In genomic region chr13:105634059-105634458, GRCh38 we compare ENCODE assay signal across 33 cellular contexts.
"Had no signal": no experiment of that assay in that cellular context is flagged by ENCODE, and none has a peak within 500 bp of the region (broad histone marks: within the 10 kb centered on the region; RNA-seq: fewer than 3 reads in every experiment).

No MANE protein-coding gene starts in this region.

- H3K9me3 Mint-ChIP-seq: activated CD4-positive, alpha-beta T cell treated with anti-CD3 and anti-CD28 coated beads, Interleukin-2, amount 10 ng/mL, durations not matched to agents 24 days and 14 days; activated naive CD4-positive, alpha-beta T cell treated with anti-CD3 and anti-CD28 coated beads for 36 hours; activated T-helper 1 cell treated with anti-CD3 and anti-CD28 coated beads, Interleukin-12 subunit alpha, Interleukin-12 subunit beta, Interleukin-2, Interleukin-4 antibody, amounts not matched to agents 30 ng/mL and 10 ng/mL and 1 ng/mL, durations not matched to agents 14 hours and 24 hours and 36 hours; endodermal cell; stimulated activated naive B cell treated with anti-CD40 and anti-IgM and Interleukin-4, amounts not matched to agents 10 μg/mL and 1 μg/mL and 100 μg/mL, for 72 hours; T-helper 1 cell treated with Interleukin-12 subunit alpha and Interleukin-12 subunit beta and Interleukin-4 antibody, amounts not matched to agents 30 μg/mL and 1 μg/mL, for 36 hours had no signal

- H3K27ac ChIP-seq: adrenal gland, esophagus muscularis mucosa, right atrium auricular region, stomach, thyroid gland, upper lobe of left lung, vagina had no signal

- ATAC-seq: naive thymus-derived CD8-positive, alpha-beta T cell; stimulated activated naive B cell treated with anti-CD40 and anti-IgM and Interleukin-4, amounts not matched to agents 10 μg/mL and 1 μg/mL and 100 μg/mL, for 72 hours had no signal

- FAIRE-seq: kidney had no signal

- DNase-seq: activated CD4-positive, alpha-beta memory T cell treated with anti-CD3 and anti-CD28 coated beads for 36 hours; activated CD4-positive, alpha-beta T cell treated with anti-CD3 and anti-CD28 coated beads, Interleukin-2, amount 10 ng/mL, durations not matched to agents 24 days and 14 days; activated CD4-positive, CD25-positive, alpha-beta regulatory T cell treated with anti-CD3 and anti-CD28 coated beads, Interleukin-2, amount 50 U/mL, for 72 hours; activated CD8-positive, alpha-beta memory T cell treated with anti-CD3 and anti-CD28 coated beads, Interleukin-2, amount 50 U/mL, for 4 hours; activated effector memory CD4-positive, alpha-beta T cell treated with anti-CD3 and anti-CD28 coated beads, Interleukin-2, amount 50 U/mL, for 16 hours; activated naive CD4-positive, alpha-beta T cell treated with anti-CD3 and anti-CD28 coated beads for 36 hours; activated naive CD8-positive, alpha-beta T cell treated with anti-CD3 and anti-CD28 coated beads for 36 hours; activated T-cell treated with anti-CD3 and anti-CD28 coated beads, Interleukin-2, amount 50 U/mL, for 1 hour; adrenal gland; aorta; caudate nucleus; endodermal cell; head of caudate nucleus; hypothalamus; immature natural killer cell; kidney; naive thymus-derived CD8-positive, alpha-beta T cell; nucleus accumbens; stimulated activated CD4-positive, alpha-beta T cell treated with anti-CD3 and anti-CD28 coated beads, Interleukin-15, amount 100 ng/mL, for 24 hours; stimulated activated CD4-positive, alpha-beta T cell treated with anti-CD3 and anti-CD28 coated beads, Interleukin-2, amount 100 ng/mL, for 24 hours; stimulated activated naive B cell treated with anti-CD40 and anti-IgM and Interleukin-4, amounts not matched to agents 10 μg/mL and 1 μg/mL and 100 μg/mL, for 72 hours; stomach; T1000; upper lobe of left lung had no signal

- H3K4me3 ChIP-seq: adrenal gland, esophagus muscularis mucosa, right atrium auricular region, stomach, thyroid gland, upper lobe of left lung, vagina had no signal

- H3K4me3 Mint-ChIP-seq: activated CD4-positive, alpha-beta memory T cell treated with anti-CD3 and anti-CD28 coated beads for 36 hours; activated CD4-positive, alpha-beta T cell treated with anti-CD3 and anti-CD28 coated beads, Interleukin-2, amount 10 ng/mL, durations not matched to agents 24 days and 14 days; activated naive CD4-positive, alpha-beta T cell treated with anti-CD3 and anti-CD28 coated beads for 36 hours; activated naive CD8-positive, alpha-beta T cell treated with anti-CD3 and anti-CD28 coated beads for 36 hours; activated T-helper 1 cell treated with anti-CD3 and anti-CD28 coated beads, Interleukin-12 subunit alpha, Interleukin-12 subunit beta, Interleukin-2, Interleukin-4 antibody, amounts not matched to agents 30 ng/mL and 10 ng/mL and 1 ng/mL, durations not matched to agents 14 hours and 24 hours and 36 hours; brain; endodermal cell; immature natural killer cell; memory B cell; naive thymus-derived CD8-positive, alpha-beta T cell; neural crest cell; stimulated activated naive B cell treated with anti-CD40 and anti-IgM and Interleukin-4, amounts not matched to agents 10 μg/mL and 1 μg/mL and 100 μg/mL, for 72 hours; T-helper 1 cell treated with Interleukin-12 subunit alpha and Interleukin-12 subunit beta and Interleukin-4 antibody, amounts not matched to agents 30 μg/mL and 1 μg/mL, for 36 hours had no signal

- H3K4me1 Mint-ChIP-seq: activated CD4-positive, alpha-beta T cell treated with anti-CD3 and anti-CD28 coated beads, Interleukin-2, amount 10 ng/mL, durations not matched to agents 24 days and 14 days; activated naive CD8-positive, alpha-beta T cell treated with anti-CD3 and anti-CD28 coated beads for 36 hours; brain; endodermal cell; immature natural killer cell; memory B cell; naive thymus-derived CD8-positive, alpha-beta T cell; neural crest cell; stimulated activated naive B cell treated with anti-CD40 and anti-IgM and Interleukin-4, amounts not matched to agents 10 μg/mL and 1 μg/mL and 100 μg/mL, for 72 hours had no signal

- H3K27ac Mint-ChIP-seq: activated CD4-positive, alpha-beta memory T cell treated with anti-CD3 and anti-CD28 coated beads for 36 hours; activated CD4-positive, alpha-beta T cell treated with anti-CD3 and anti-CD28 coated beads, Interleukin-2, amount 10 ng/mL, durations not matched to agents 24 days and 14 days; activated naive CD4-positive, alpha-beta T cell treated with anti-CD3 and anti-CD28 coated beads for 36 hours; activated naive CD8-positive, alpha-beta T cell treated with anti-CD3 and anti-CD28 coated beads for 36 hours; activated T-helper 1 cell treated with anti-CD3 and anti-CD28 coated beads, Interleukin-12 subunit alpha, Interleukin-12 subunit beta, Interleukin-2, Interleukin-4 antibody, amounts not matched to agents 30 ng/mL and 10 ng/mL and 1 ng/mL, durations not matched to agents 14 hours and 24 hours and 36 hours; brain; endodermal cell; immature natural killer cell; memory B cell; naive thymus-derived CD8-positive, alpha-beta T cell; stimulated activated naive B cell treated with anti-CD40 and anti-IgM and Interleukin-4, amounts not matched to agents 10 μg/mL and 1 μg/mL and 100 μg/mL, for 72 hours; T-helper 1 cell treated with Interleukin-12 subunit alpha and Interleukin-12 subunit beta and Interleukin-4 antibody, amounts not matched to agents 30 μg/mL and 1 μg/mL, for 36 hours had no signal

- H3K27me3 Mint-ChIP-seq: activated CD4-positive, alpha-beta memory T cell treated with anti-CD3 and anti-CD28 coated beads for 36 hours; activated CD4-positive, alpha-beta T cell treated with anti-CD3 and anti-CD28 coated beads, Interleukin-2, amount 10 ng/mL, durations not matched to agents 24 days and 14 days; memory B cell; stimulated activated naive B cell treated with anti-CD40 and anti-IgM and Interleukin-4, amounts not matched to agents 10 μg/mL and 1 μg/mL and 100 μg/mL, for 72 hours had no signal

- H3K36me3 ChIP-seq: adrenal gland, esophagus muscularis mucosa, right atrium auricular region, stomach, thyroid gland, upper lobe of left lung, vagina had no signal

- H3K27me3 ChIP-seq: adrenal gland, esophagus muscularis mucosa, right atrium auricular region, stomach, thyroid gland, upper lobe of left lung, vagina had no signal

- H3K4me1 ChIP-seq: adrenal gland, esophagus muscularis mucosa, right atrium auricular region, stomach, upper lobe of left lung, vagina had no signal

- H3K36me3 Mint-ChIP-seq: activated CD4-positive, alpha-beta memory T cell treated with anti-CD3 and anti-CD28 coated beads for 36 hours; activated naive CD8-positive, alpha-beta T cell treated with anti-CD3 and anti-CD28 coated beads for 36 hours; brain; immature natural killer cell; memory B cell; naive thymus-derived CD8-positive, alpha-beta T cell; stimulated activated naive B cell treated with anti-CD40 and anti-IgM and Interleukin-4, amounts not matched to agents 10 μg/mL and 1 μg/mL and 100 μg/mL, for 72 hours had no signal
